In genomic region chr2:95166065-95166763, GRCh38 we compare ENCODE assay signal across 1 cellular context.
TF ChIP-seq lines count a peak whose summit lies in the region.

No MANE protein-coding gene starts in this region.

TF ChIP-seq in HEK293, 187 proteins besides CTCF, POLR2A, EP300 and RAD21 (continued from another document):
- TF ChIP-seq WT1 (tag by site-specific recombination; IDR thresholded peaks at IDR 0.05) (no peak), ZNF473 (tag by site-specific recombination; IDR thresholded peaks at IDR 0.05) (no peak), ZNF274 (IDR thresholded peaks at IDR 0.05; ENCODE audit: low read length) (no peak), ZNF274 (tag by site-specific recombination; IDR thresholded peaks at IDR 0.05; ENCODE audit: borderline replicate concordance) (no peak), ZNF138 (tag by site-specific recombination; IDR thresholded peaks at IDR 0.05; ENCODE audit: borderline replicate concordance) (no peak), ZBTB20 (tag by site-specific recombination; IDR thresholded peaks at IDR 0.05) (peak; percentile 22; the same call in 1 of the 2 replicates)
